Comparison of ENCODE assay signal across 24 cellular contexts in genomic region chr5:152443935-152444334, GRCh38. TPM values are rescaled to one million over a fixed set of nuclear protein-coding genes. Genes with fewer than 3 reads are reported as not detected.
"Had no signal": no experiment of that assay in that cellular context is flagged by ENCODE, and none has a peak within 500 bp of the region (broad histone marks: within the 10 kb centered on the region; RNA-seq: fewer than 3 reads in every experiment).

No MANE protein-coding gene starts in this region.

- DNase-seq: KBM-7, MV-4-11, NCI-H1048, NCI-H1105, NCI-H1417, NCI-H1436 treated with DMSO at 0.1 percent for 48 hours, NCI-H1694, NCI-H187 treated with DMSO at 0.1 percent for 48 hours, NCI-H2029 treated with DMSO at 0.1 percent for 48 hours, NCI-H2227 treated with DMSO at 0.1 percent for 48 hours, NCI-H524 treated with DMSO at 0.1 percent for 48 hours, NCI-H69, NCI-H774, Right ventricle myocardium superior, RPMI8226, SIG-M5 had no signal

- H3K4me1 ChIP-seq: SJSA1 had no signal

- H3K27me3 ChIP-seq: SJSA1 had no signal

- FAIRE-seq: HTR-8/SVneo, RCC 7860 had no signal

- H3K27ac ChIP-seq: HL-60, SJSA1, SK-N-MC had no signal

- H3K4me3 ChIP-seq: SJSA1, SK-N-MC had no signal

- H3K9me3 ChIP-seq: SJSA1 had no signal

- H3K36me3 ChIP-seq: SJSA1 had no signal

RNA-seq across cellular contexts. Expression of gene NMUR2, which starts 38.9 kb away (rescaled TPM):
- total RNA-seq: LHCN-M2, MCF 10A, NCI-H460, Right ventricle myocardium superior, SJSA1 had no signal
